8 cellular contexts compared by ENCODE assay signal in genomic region chr2:26745609-26746327, GRCh38. TPM values are rescaled to one million over a fixed set of nuclear protein-coding genes. Genes with fewer than 3 reads are reported as not detected.
DNase-seq lines count a peak whose midpoint lies in the region; ATAC-seq and TF ChIP-seq lines count a peak whose summit lies in the region.

No MANE protein-coding gene starts in this region.

- H3K27ac ChIP-seq in Peyer's patch: no peak overlapping the region
- H3K27ac ChIP-seq in neuronal stem cell (replicated peaks; ENCODE audit: low read length): no peak overlapping the region

- no peak overlapping the region for H2BK5ac ChIP-seq in neuronal stem cell (ENCODE audit: low read length)

- H3K14ac ChIP-seq in neuronal stem cell (ENCODE audit: low read length): no peak overlapping the region

- H2BK120ac ChIP-seq in neuronal stem cell (ENCODE audit: low read depth, low read length): no peak overlapping the region

- H3K79me1 ChIP-seq in neuronal stem cell (ENCODE audit: low read depth, low read length): no peaks in the 10 kb centered on the region

- H2AFZ ChIP-seq in neuronal stem cell (ENCODE audit: low read length): peak overlapping the region; percentile 37

- H3K4me2 ChIP-seq in neuronal stem cell (ENCODE audit: insufficient read depth, low read length, poor library complexity, severe bottlenecking): no peak overlapping the region

- DNase-seq in GM04504 (ENCODE audit: low read depth): peak; percentile 53
- DNase-seq in LHCN-M2 (ENCODE audit: low read depth): peak; percentile 66
- peak; percentile 77 to 92 (median 82) for DNase-seq in Peyer's patch
- peak; percentile 55 for DNase-seq in activated T-helper 1 cell treated with Interleukin-2 at 50 U/mL for 16 hours (ENCODE audit: low read depth)
- DNase-seq in fibroblast of the aortic adventitia (ENCODE audit: low read depth): peak; percentile 87
- peak; percentile 82 for DNase-seq in neuronal stem cell (ENCODE audit: low spot score)
- peak; percentile 65 for DNase-seq in stromal cell of bone marrow (ENCODE audit: low read depth)

- no peak overlapping the region for H2AK5ac ChIP-seq in neuronal stem cell (ENCODE audit: low read depth, low read length)

- H2BK12ac ChIP-seq in neuronal stem cell (ENCODE audit: low read length): no peak overlapping the region

- H3K36me3 ChIP-seq in Peyer's patch (no peaks in the 10 kb centered on the region), neuronal stem cell (replicated peaks in 1 of 2; ENCODE audit: control insufficient read depth in 2 of 2, insufficient read depth in 2 of 2, low read length in 2 of 2) (no peaks in the 10 kb centered on the region)

- H3K4me3 ChIP-seq in Peyer's patch: no peak overlapping the region
- H3K4me3 ChIP-seq in fibroblast of the aortic adventitia (ENCODE audit: low read depth, low read length): no peak overlapping the region
- H3K4me3 ChIP-seq in neuronal stem cell (ENCODE audit: low read length in 2 of 2): no peak overlapping the region

- H3K9ac ChIP-seq in neuronal stem cell (ENCODE audit: low read depth, low read length, poor library complexity): no peak overlapping the region

- no peak overlapping the region for H4K91ac ChIP-seq in neuronal stem cell (ENCODE audit: low read depth, low read length, poor library complexity)

- no peak for ATAC-seq in HG03521 (IDR thresholded peaks at IDR 0.05; ENCODE audit: unreplicated experiment)

- H3K18ac ChIP-seq in neuronal stem cell (ENCODE audit: low read length): no peak overlapping the region

- H3K27me3 ChIP-seq in Peyer's patch (no peaks in the 10 kb centered on the region), neuronal stem cell (ENCODE audit: control insufficient read depth in 3 of 3, insufficient read depth in 3 of 3, low read depth in 1 of 3, low read length in 3 of 3) (no peaks in the 10 kb centered on the region)

- no peak overlapping the region for H3K4ac ChIP-seq in neuronal stem cell (ENCODE audit: low read length)

- no peaks in the 10 kb centered on the region for H3K9me3 ChIP-seq in Peyer's patch
- no peaks in the 10 kb centered on the region for H3K9me3 ChIP-seq in neuronal stem cell (replicated peaks in 1 of 2; ENCODE audit: control insufficient read depth in 2 of 2, insufficient read depth in 1 of 2, low read depth in 1 of 2, low read length in 2 of 2)

- TF ChIP-seq CTCF in Peyer's patch (IDR thresholded peaks at IDR 0.05): peak; percentile 64 to 91 (median 86)
- TF ChIP-seq CTCF in fibroblast of the aortic adventitia (IDR thresholded peaks at IDR 0.05; ENCODE audit: insufficient read depth, low read length): peak; percentile 97

- WGBS in neuronal stem cell (ENCODE audit: extremely low coverage in 2 of 2, insufficient read length in 2 of 2, insufficient replicate concordance in 1 of 2), 2 donors: no CpG with 5 or more reads among the region's 9 CpGs

- peaks cover 0 to 3% (median 0%) of the 10 kb centered on the region in 4 donors for H3K4me1 ChIP-seq in Peyer's patch
- H3K4me1 ChIP-seq in neuronal stem cell (ENCODE audit: control insufficient read depth in 2 of 2, insufficient read depth in 1 of 2, low read depth in 1 of 2, low read length in 2 of 2): peaks cover 2 to 11% of the 10 kb centered on the region in 2 donors

- H4K8ac ChIP-seq in neuronal stem cell (ENCODE audit: low read depth, low read length): no peak overlapping the region

- H2BK15ac ChIP-seq in neuronal stem cell (ENCODE audit: low read length): no peak overlapping the region

- no peak for TF ChIP-seq POLR2A in Peyer's patch (IDR thresholded peaks at IDR 0.05)

- H3K23ac ChIP-seq in neuronal stem cell (ENCODE audit: low read depth, low read length, poor library complexity): no peak overlapping the region

RNA-seq across cellular contexts. Expression of gene SLC35F6, which starts 18.3 kb away (rescaled TPM):
- 27.7 and 34.8 TPM in 2 replicates for total RNA-seq in LHCN-M2 (2014; rRNA removed)
- 17.7 TPM for polyA plus RNA-seq in LHCN-M2 (2012)
- total RNA-seq in Peyer's patch: 10 to 100 TPM; 13.2 to 49.1 (median 38.1) TPM
- 16.7 and 80.8 TPM in 2 replicates for total RNA-seq in fibroblast of the aortic adventitia (ENCODE audit: low replicate concordance)
- 8.5 TPM for polyA plus RNA-seq in neuronal stem cell (2013, experiment 1 of 2)
- 9.6 TPM for polyA plus RNA-seq in neuronal stem cell (2013, experiment 2 of 2)

RNA-seq across cellular contexts. Expression of gene CENPA, which starts 40.1 kb away (rescaled TPM):
- total RNA-seq in LHCN-M2 (2014; rRNA removed) (22.1 and 29.9 TPM in 2 replicates), Peyer's patch (1 to 10 TPM in 2 of 4 donors, not detected in 2; 1.6 to 2.1 TPM), fibroblast of the aortic adventitia (ENCODE audit: low replicate concordance) (9.2 TPM in 1 of 2 replicates, not detected in the other)
- polyA plus RNA-seq in LHCN-M2 (2012): 13.8 TPM
- 61.5 TPM for polyA plus RNA-seq in neuronal stem cell (2013, experiment 1 of 2)
- polyA plus RNA-seq in neuronal stem cell (2013, experiment 2 of 2): 60.8 TPM

RNA-seq across cellular contexts. Expression of gene KCNK3, which starts 53.2 kb away (rescaled TPM):
- 0.32 TPM in 1 of 2 replicates, not detected in the other for total RNA-seq in LHCN-M2 (2014; rRNA removed)
- polyA plus RNA-seq in LHCN-M2 (2012): not detected
- total RNA-seq in Peyer's patch: 1 to 10 TPM in 2 of 4 donors, under 1 TPM in 2; 0.76 to 1.6 (median 0.94) TPM
- total RNA-seq in fibroblast of the aortic adventitia (ENCODE audit: low replicate concordance): 2.3 TPM in 1 of 2 replicates, not detected in the other
- polyA plus RNA-seq in neuronal stem cell (2013, experiment 1 of 2): 0.03 TPM
- polyA plus RNA-seq in neuronal stem cell (2013, experiment 2 of 2): 0.01 TPM
